Comparison of ENCODE assay signal across 10 cellular contexts in the genomic region with DNA sequence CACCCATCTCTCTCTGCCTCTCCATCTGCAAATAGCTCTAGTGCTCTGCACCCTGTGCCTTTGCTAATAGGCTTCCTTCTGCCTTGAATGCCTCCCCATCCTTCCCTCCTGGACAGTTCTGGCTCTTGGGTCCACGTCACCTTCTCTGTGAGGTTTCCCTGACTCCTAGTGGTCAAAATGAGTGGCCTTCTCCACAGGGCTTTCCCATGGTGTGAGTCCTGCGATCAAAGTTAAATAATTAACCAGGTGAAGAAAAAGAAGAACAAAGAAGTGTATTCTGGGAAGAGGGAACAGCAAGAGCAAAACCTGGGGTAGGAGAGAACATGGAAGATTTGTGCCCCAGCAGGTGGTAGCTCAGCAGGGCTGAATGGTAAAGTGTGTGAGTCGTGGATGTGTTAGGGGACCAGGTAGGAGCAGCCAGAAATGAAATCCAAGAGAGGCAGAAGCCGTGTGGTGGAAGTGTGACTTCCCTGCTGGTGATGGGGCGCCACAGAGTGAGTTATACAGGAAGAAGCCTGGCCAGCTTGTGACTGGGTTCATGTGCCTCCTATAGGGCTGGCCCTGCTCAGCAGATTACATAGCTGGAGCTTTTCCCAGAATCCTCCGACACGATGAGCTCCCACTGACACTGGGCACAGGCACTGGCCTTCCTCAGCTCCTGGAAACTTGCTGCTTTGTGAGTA.
DNase-seq lines count a peak whose midpoint lies in the region; ATAC-seq and TF ChIP-seq lines count a peak whose summit lies in the region.
"Had no signal": no experiment of that assay in that cellular context is flagged by ENCODE, and none has a peak within 500 bp of the region (broad histone marks: within the 10 kb centered on the region; RNA-seq: fewer than 3 reads in every experiment).

No MANE protein-coding gene starts in this region.

- TF ChIP-seq CTCF in astrocyte of the spinal cord (IDR thresholded peaks at IDR 0.05; ENCODE audit: low read depth, low read length) (peak; percentile 19), uterus (IDR thresholded peaks at IDR 0.05) (peak in 3 of 4 experiments; percentile 8 to 38 (median 10))

- no peaks in the 10 kb centered on the region for H3K4me1 ChIP-seq in uterus

- no peaks in the 10 kb centered on the region for H3K36me3 ChIP-seq in uterus

- in situ Hi-C loops in astrocyte of the spinal cord (cut with HindIII; ENCODE audit: low sequenced_read_pairs) = no loop called here

- DNase-seq in NCI-H82 (lab: John Stamatoyannopoulos, UW) (peak; percentile 7), NCI-H82 treated with DMSO at 0.1 percent for 48 hours (lab: John Stamatoyannopoulos, UW; ENCODE audit: unreplicated experiment) (no peak), astrocyte of the spinal cord (ENCODE audit: low read depth, low spot score) (no peak), inferior parietal cortex (ENCODE audit: extremely low spot score) (peak; percentile 1), uterus (no peak), SHP77 treated with DMSO at 0.1 percent for 48 hours (lab: John Stamatoyannopoulos, UW) (no peak)
- DNase-seq in activated CD4-positive, alpha-beta T cell treated with anti-CD3 and anti-CD28 coated beads, Interleukin-2, amount 50 U/mL, for 1 hour = no peak
- DNase-seq: naive thymus-derived CD8-positive, alpha-beta T cell had no signal

- H3K27me3 ChIP-seq in uterus = no peaks in the 10 kb centered on the region

- ATAC-seq in HG02678 (IDR thresholded peaks at IDR 0.05; ENCODE audit: unreplicated experiment) = no peak
- ATAC-seq: naive thymus-derived CD8-positive, alpha-beta T cell had no signal

- H3K4me3 ChIP-seq in astrocyte of the spinal cord (ENCODE audit: low read depth, low read length) (no peak overlapping the region), uterus (no peak overlapping the region)

- H3K9me3 ChIP-seq in uterus = no peaks in the 10 kb centered on the region

- no peak for TF ChIP-seq POLR2A in uterus (IDR thresholded peaks at IDR 0.05)

- intact Hi-C loops in uterus (cut with DNase I; ENCODE audit: low total_unique reads) = no loop called here

- no peak overlapping the region for H3K27ac ChIP-seq in uterus
- H3K27ac ChIP-seq: KMS-11 had no signal

Comparison
In these comparisons a context has a peak if more than half of its experiments do, and no peak if none do; other contexts are left out.
1. DNase-seq: peak in NCI-H82 (single experiment) and inferior parietal cortex (single experiment); none in NCI-H82 treated with DMSO at 0.1 percent for 48 hours (single experiment), astrocyte of the spinal cord (single experiment), uterus (0 of 2), SHP77 treated with DMSO at 0.1 percent for 48 hours (single experiment) and activated CD4-positive, alpha-beta T cell treated with anti-CD3 and anti-CD28 coated beads, Interleukin-2, amount 50 U/mL, for 1 hour (single experiment).